Comparison of ENCODE assay signal across 8 cellular contexts in the genomic region with DNA sequence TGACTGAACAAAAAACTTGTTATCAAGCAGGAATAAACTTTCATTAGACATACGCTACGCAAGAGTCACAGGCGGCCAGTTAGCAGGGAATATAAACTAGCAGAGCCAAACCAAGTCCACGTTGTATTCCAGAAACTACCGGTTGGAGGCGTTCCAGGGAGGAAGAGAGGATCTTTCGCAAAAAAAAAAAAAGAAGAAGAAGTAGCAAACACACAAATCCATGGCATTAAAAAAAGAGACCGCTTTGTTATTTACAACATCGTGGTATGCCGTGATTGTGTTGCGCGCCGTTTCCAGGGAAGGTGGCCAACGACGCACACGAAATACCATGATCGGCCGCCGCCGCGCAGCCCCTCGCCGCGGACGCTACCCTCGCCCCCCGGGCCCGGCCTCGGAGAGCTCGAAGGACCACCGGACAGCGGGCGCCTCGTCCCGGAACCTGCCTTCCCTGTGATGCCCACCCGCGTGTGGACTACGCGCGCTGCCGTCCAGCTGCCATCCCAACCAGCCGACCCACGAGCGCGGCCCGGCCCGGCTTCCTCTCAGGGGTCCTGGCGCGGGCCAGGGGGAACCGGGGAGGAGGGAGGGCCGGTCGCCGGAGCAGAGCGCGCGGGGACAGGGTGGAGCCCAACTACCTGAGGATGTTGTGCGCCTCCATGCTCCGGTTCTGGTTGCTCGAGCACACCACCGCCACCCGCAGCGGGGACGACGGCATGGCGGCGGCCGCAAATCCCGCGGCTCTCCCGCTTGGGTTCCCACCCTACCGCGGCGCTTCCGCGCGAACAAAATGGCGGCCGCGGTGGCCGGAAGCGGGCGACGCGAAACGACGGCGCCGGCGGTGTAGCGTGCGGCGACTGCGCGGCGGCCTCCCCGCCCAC. TPM values are rescaled to one million over a fixed set of nuclear protein-coding genes. Genes with fewer than 3 reads are reported as not detected.
DNase-seq lines count a peak whose midpoint lies in the region; ATAC-seq and TF ChIP-seq lines count a peak whose summit lies in the region.

No MANE protein-coding gene starts in this region.

- peaks cover 5% of the 10 kb centered on the region for H3K4me1 ChIP-seq in mucosa of stomach (ENCODE audit: control insufficient read depth, insufficient read depth, low read length)

- peaks cover 0 to 2% (median 0%) of the 10 kb centered on the region in 7 donors for H3K9me3 Mint-ChIP-seq in CD14-positive monocyte
- no peaks in the 10 kb centered on the region for H3K9me3 Mint-ChIP-seq in activated CD8-positive, alpha-beta memory T cell treated with anti-CD3 and anti-CD28 coated beads, Interleukin-2, amount 10 ng/mL, durations not matched to agents 7 days and 5 days (ENCODE audit: low read depth)

- TF ChIP-seq CTCF in CD14-positive monocyte (IDR thresholded peaks at IDR 0.05) (peak; percentile 33), epithelial cell of proximal tubule (conservative IDR thresholded peaks at IDR 0.05; ENCODE audit: low read depth, low read length) (peak; percentile 44)

- CTCF ChIA-PET in activated CD8-positive, alpha-beta memory T cell treated with anti-CD3 and anti-CD28 coated beads, Interleukin-2, amount 10 ng/mL, durations not matched to agents 7 days and 5 days (lab: Charles Lee): interaction anchor here (1.0 to 1.1 kb wide), 2 partner anchors 23 to 42 kb away, joined by 3 to 4 read pairs; a partner anchor contains a TSS

- ATAC-seq in GM19025 (IDR thresholded peaks at IDR 0.05; ENCODE audit: low read depth, unreplicated experiment) (peak; percentile 61), HG03175 (IDR thresholded peaks at IDR 0.05; ENCODE audit: unreplicated experiment) (peak; percentile 68)
- ATAC-seq in activated CD8-positive, alpha-beta memory T cell treated with anti-CD3 and anti-CD28 coated beads, Interleukin-2, amount 10 ng/mL, durations not matched to agents 7 days and 5 days: peak; percentile 81

- H3K4me3 ChIP-seq in epithelial cell of proximal tubule (ENCODE audit: low read depth, low read length) (peak overlapping the region; percentile 99), mucosa of stomach (ENCODE audit: low read length) (peak overlapping the region; percentile 63)

- peaks cover 4 to 11% (median 6%) of the 10 kb centered on the region in 3 donors for H3K27me3 Mint-ChIP-seq in CD14-positive monocyte (ENCODE audit: low read depth in 3 of 3)
- H3K27me3 Mint-ChIP-seq in activated CD8-positive, alpha-beta memory T cell treated with anti-CD3 and anti-CD28 coated beads, Interleukin-2, amount 10 ng/mL, durations not matched to agents 7 days and 5 days: peaks cover 6% of the 10 kb centered on the region

- no peaks in the 10 kb centered on the region for H3K9me3 ChIP-seq in mucosa of stomach (ENCODE audit: control insufficient read depth, low read length)

- H3K36me3 Mint-ChIP-seq in CD14-positive monocyte: peaks cover 16 to 37% of the 10 kb centered on the region in 2 donors
- H3K36me3 Mint-ChIP-seq in activated CD8-positive, alpha-beta memory T cell treated with anti-CD3 and anti-CD28 coated beads, Interleukin-2, amount 10 ng/mL, durations not matched to agents 7 days and 5 days: peaks cover 17% of the 10 kb centered on the region

- H3K4me1 Mint-ChIP-seq in CD14-positive monocyte: peaks cover 35% of the 10 kb centered on the region
- peaks cover 35% of the 10 kb centered on the region for H3K4me1 Mint-ChIP-seq in activated CD8-positive, alpha-beta memory T cell treated with anti-CD3 and anti-CD28 coated beads, Interleukin-2, amount 10 ng/mL, durations not matched to agents 7 days and 5 days

- H3K4me3 Mint-ChIP-seq in CD14-positive monocyte: peak overlapping the region; percentile 86 to 91
- H3K4me3 Mint-ChIP-seq in activated CD8-positive, alpha-beta memory T cell treated with anti-CD3 and anti-CD28 coated beads, Interleukin-2, amount 10 ng/mL, durations not matched to agents 7 days and 5 days: peak overlapping the region; percentile 94

- H3K27ac Mint-ChIP-seq in CD14-positive monocyte: peak overlapping the region; percentile 95 to 98 (median 96)
- H3K27ac Mint-ChIP-seq in activated CD8-positive, alpha-beta memory T cell treated with anti-CD3 and anti-CD28 coated beads, Interleukin-2, amount 10 ng/mL, durations not matched to agents 7 days and 5 days: peak overlapping the region; percentile 98

- peak overlapping the region; percentile 94 for H3K9ac ChIP-seq in mucosa of stomach (ENCODE audit: low read length)

- no peaks in the 10 kb centered on the region for H3K36me3 ChIP-seq in mucosa of stomach (ENCODE audit: control insufficient read depth, insufficient read depth, low read length)

- intact Hi-C loops in CD14-positive monocyte (cut with micrococcal nuclease): loop anchor here (2.0 to 10.0 kb wide), 2 partner anchors 41 to 111 kb away; a partner anchor contains a TSS

- no peaks in the 10 kb centered on the region for H3K27me3 ChIP-seq in mucosa of stomach (ENCODE audit: control insufficient read depth, insufficient read depth, low read length)

- peak; percentile 67 for DNase-seq in CD14-positive monocyte (ENCODE audit: low spot score)
- DNase-seq in NCI-H460 (ENCODE audit: extremely low read depth, low read depth): peak; percentile 41
- peak; percentile 82 for DNase-seq in activated CD8-positive, alpha-beta memory T cell treated with anti-CD3 and anti-CD28 coated beads, Interleukin-2, amount 10 ng/mL, durations not matched to agents 7 days and 5 days
- DNase-seq in epithelial cell of proximal tubule (ENCODE audit: low read depth): peak; percentile 27
- peak; percentile 67 for DNase-seq in stimulated activated naive CD4-positive, alpha-beta T cell treated with Interleukin-2 at 50 U/mL for 16 hours (lab: John Stamatoyannopoulos, UW)

RNA-seq across cellular contexts. Expression of a gene that starts 0.6 kb away (rescaled TPM):
- 100 to 1,000 TPM; 138 to 168 TPM for polyA plus RNA-seq in CD14-positive monocyte
- total RNA-seq in NCI-H460 (2014; rRNA removed; shearing (Covaris generic)): 94.5 and 112 TPM in 2 replicates
- polyA plus RNA-seq in NCI-H460 (2014; cell fraction: nucleus; rRNA removed): 49.2 and 65.5 TPM in 2 replicates
- 100 to 1,000 TPM; 114 to 132 TPM for total RNA-seq in activated CD8-positive, alpha-beta memory T cell treated with anti-CD3 and anti-CD28 coated beads, Interleukin-2, amount 10 ng/mL, durations not matched to agents 7 days and 5 days
- 136 and 147 TPM in 2 replicates for total RNA-seq in epithelial cell of proximal tubule

RNA-seq across cellular contexts. Expression of a gene that starts 25.9 kb away (rescaled TPM):
- polyA plus RNA-seq in CD14-positive monocyte: 1 to 10 TPM in 1 of 2 donors, under 1 TPM in 1; 0.46 to 1.5 TPM
- 2.0 and 2.2 TPM in 2 replicates for total RNA-seq in NCI-H460 (2014; rRNA removed; shearing (Covaris generic))
- polyA plus RNA-seq in NCI-H460 (2014; cell fraction: nucleus; rRNA removed): 1.3 and 4.0 TPM in 2 replicates
- total RNA-seq in activated CD8-positive, alpha-beta memory T cell treated with anti-CD3 and anti-CD28 coated beads, Interleukin-2, amount 10 ng/mL, durations not matched to agents 7 days and 5 days: 1 to 10 TPM; 3.1 to 4.4 TPM
- 2.6 and 6.1 TPM in 2 replicates for total RNA-seq in epithelial cell of proximal tubule

RNA-seq across cellular contexts. Expression of a gene that starts 33.7 kb away (rescaled TPM):
- polyA plus RNA-seq in CD14-positive monocyte: not detected
- total RNA-seq in NCI-H460 (2014; rRNA removed; shearing (Covaris generic)): 0.67 TPM in 1 of 2 replicates, not detected in the other
- polyA plus RNA-seq in NCI-H460 (2014; cell fraction: nucleus; rRNA removed): 1.7 TPM in 1 of 2 replicates, not detected in the other
- under 1 TPM; 0.38 to 0.61 TPM for total RNA-seq in activated CD8-positive, alpha-beta memory T cell treated with anti-CD3 and anti-CD28 coated beads, Interleukin-2, amount 10 ng/mL, durations not matched to agents 7 days and 5 days
- total RNA-seq in epithelial cell of proximal tubule: 1.6 and 1.7 TPM in 2 replicates

RNA-seq across cellular contexts. Expression of a gene that starts 41.2 kb away (rescaled TPM):
- polyA plus RNA-seq in CD14-positive monocyte: 1 to 10 TPM; 5.4 to 5.6 TPM
- total RNA-seq in NCI-H460 (2014; rRNA removed; shearing (Covaris generic)): 18.9 and 19.0 TPM in 2 replicates
- 166 and 181 TPM in 2 replicates for polyA plus RNA-seq in NCI-H460 (2014; cell fraction: nucleus; rRNA removed)
- total RNA-seq in activated CD8-positive, alpha-beta memory T cell treated with anti-CD3 and anti-CD28 coated beads, Interleukin-2, amount 10 ng/mL, durations not matched to agents 7 days and 5 days: 10 to 100 TPM; 40.0 to 48.3 TPM
- 18.5 and 29.4 TPM in 2 replicates for total RNA-seq in epithelial cell of proximal tubule

RNA-seq across cellular contexts. Expression of a gene that starts 57.9 kb away (rescaled TPM):
- polyA plus RNA-seq in CD14-positive monocyte: under 1 TPM; 0.21 to 0.24 TPM
- total RNA-seq in NCI-H460 (2014; rRNA removed; shearing (Covaris generic)): 0.15 and 0.78 TPM in 2 replicates
- polyA plus RNA-seq in NCI-H460 (2014; cell fraction: nucleus; rRNA removed): 1.3 and 4.1 TPM in 2 replicates
- 1 to 10 TPM in 1 of 2 experiments, under 1 TPM in 1; 0.79 to 1.2 TPM for total RNA-seq in activated CD8-positive, alpha-beta memory T cell treated with anti-CD3 and anti-CD28 coated beads, Interleukin-2, amount 10 ng/mL, durations not matched to agents 7 days and 5 days
- total RNA-seq in epithelial cell of proximal tubule: 3.5 and 15.0 TPM in 2 replicates

Comparison
In these comparisons a context has a peak if more than half of its experiments do, and no peak if none do; other contexts are left out.
1. Peak in every context shown above with its lines: DNase-seq, ATAC-seq and H3K4me3 ChIP-seq.
2. DNase-seq: peak in every context shown above with its lines; median percentile 82 in activated CD8-positive, alpha-beta memory T cell treated with anti-CD3 and anti-CD28 coated beads, Interleukin-2, amount 10 ng/mL, durations not matched to agents 7 days and 5 days; 67 in CD14-positive monocyte; 67 in stimulated activated naive CD4-positive, alpha-beta T cell treated with Interleukin-2 at 50 U/mL for 16 hours; 41 in NCI-H460; 27 in epithelial cell of proximal tubule.